8 cellular contexts compared by ENCODE assay signal in the genomic region with DNA sequence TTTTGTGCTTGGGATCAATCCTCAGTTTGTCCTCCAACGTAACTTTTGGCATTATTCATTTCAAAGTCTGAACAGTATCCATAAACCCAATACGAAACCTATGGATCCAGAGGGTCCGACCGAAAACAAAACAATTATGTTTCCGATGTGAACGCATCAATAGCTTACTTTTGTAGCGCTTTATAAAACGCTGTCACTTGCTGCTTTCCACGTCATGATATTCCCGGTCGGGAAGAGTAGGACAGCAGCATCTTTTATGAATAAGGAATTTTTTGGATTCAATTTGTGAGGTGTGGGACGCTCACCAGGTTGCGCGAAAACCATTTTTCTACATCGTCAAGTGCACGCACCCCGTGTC.
A peak's percentile ranks its signal among the peaks of the same experiment; 100 is the strongest.
DNase-seq lines count a peak whose midpoint lies in the region; ATAC-seq, FAIRE-seq and TF ChIP-seq lines count a peak whose summit lies in the region.

No MANE protein-coding gene starts in this region.

- no peaks in the 10 kb centered on the region for H3K36me3 ChIP-seq in heart left ventricle

- H3K9me3 ChIP-seq in heart left ventricle: peaks cover 0 to 4% (median 0%) of the 10 kb centered on the region in 12 donors

- DNase-seq in heart left ventricle: no peak
- no peak for DNase-seq in Right ventricle myocardium superior
- no peak for DNase-seq in astrocyte of the spinal cord (ENCODE audit: low read depth, low spot score)
- DNase-seq in memory B cell (ENCODE audit: low spot score in 2 of 2): no peak
- peak; percentile 7 for DNase-seq in urothelium cell line (ENCODE audit: low spot score)
- DNase-seq in NCI-H1105 treated with DMSO at 0.1 percent for 48 hours (lab: John Stamatoyannopoulos, UW): no peak
- DNase-seq in NCI-H2196 treated with DMSO at 0.1 percent for 48 hours (lab: John Stamatoyannopoulos, UW; ENCODE audit: unreplicated experiment): no peak

- H3K4me3 Mint-ChIP-seq in memory B cell: peak overlapping the region; percentile 99

- ATAC-seq in heart left ventricle (no peak), Right ventricle myocardium superior (ENCODE audit: poor library complexity) (no peak), memory B cell (ENCODE audit: low read depth) (no peak), HG02623 (IDR thresholded peaks at IDR 0.05; ENCODE audit: unreplicated experiment) (no peak)

- TF ChIP-seq CTCF in heart left ventricle (IDR thresholded peaks at IDR 0.05): no peak
- no peak for TF ChIP-seq CTCF in astrocyte of the spinal cord (IDR thresholded peaks at IDR 0.05; ENCODE audit: low read depth, low read length)

- H3K4me1 ChIP-seq in heart left ventricle: peaks cover 0 to 22% (median 9%) of the 10 kb centered on the region in 12 donors

- TF ChIP-seq POLR2A in heart left ventricle (IDR thresholded peaks at IDR 0.05): no peak

- peaks cover 1% of the 10 kb centered on the region for H3K9me3 Mint-ChIP-seq in memory B cell

- H3K27me3 Mint-ChIP-seq in memory B cell: no peaks in the 10 kb centered on the region

- no peaks in the 10 kb centered on the region for H3K36me3 Mint-ChIP-seq in memory B cell

- peak overlapping the region in 1 of 12 donors; percentile 69 for H3K27ac ChIP-seq in heart left ventricle

- intact Hi-C loops in heart left ventricle (cut with DNase I): no loop called here
- intact Hi-C loops in Right ventricle myocardium superior (cut with DNase I): no loop called here

- H3K4me3 ChIP-seq in heart left ventricle (peak overlapping the region; percentile 60 to 94 (median 83)), astrocyte of the spinal cord (ENCODE audit: low read depth, low read length) (peak overlapping the region; percentile 95)

- FAIRE-seq in urothelium cell line (lab: Jason Lieb, UNC): no peak

- peaks cover 3% of the 10 kb centered on the region for H3K4me1 Mint-ChIP-seq in memory B cell

- H3K27me3 ChIP-seq in heart left ventricle: no peaks in the 10 kb centered on the region

- in situ Hi-C loops in astrocyte of the spinal cord (cut with HindIII; ENCODE audit: low sequenced_read_pairs): no loop called here

- peak overlapping the region; percentile 98 for H3K27ac Mint-ChIP-seq in memory B cell

- 2 to 4% (median 3%) methylated on average over 17 of the region's 17 CpGs for WGBS in heart left ventricle, 4 donors
